1 cellular context compared by ENCODE assay signal in the genomic region with DNA sequence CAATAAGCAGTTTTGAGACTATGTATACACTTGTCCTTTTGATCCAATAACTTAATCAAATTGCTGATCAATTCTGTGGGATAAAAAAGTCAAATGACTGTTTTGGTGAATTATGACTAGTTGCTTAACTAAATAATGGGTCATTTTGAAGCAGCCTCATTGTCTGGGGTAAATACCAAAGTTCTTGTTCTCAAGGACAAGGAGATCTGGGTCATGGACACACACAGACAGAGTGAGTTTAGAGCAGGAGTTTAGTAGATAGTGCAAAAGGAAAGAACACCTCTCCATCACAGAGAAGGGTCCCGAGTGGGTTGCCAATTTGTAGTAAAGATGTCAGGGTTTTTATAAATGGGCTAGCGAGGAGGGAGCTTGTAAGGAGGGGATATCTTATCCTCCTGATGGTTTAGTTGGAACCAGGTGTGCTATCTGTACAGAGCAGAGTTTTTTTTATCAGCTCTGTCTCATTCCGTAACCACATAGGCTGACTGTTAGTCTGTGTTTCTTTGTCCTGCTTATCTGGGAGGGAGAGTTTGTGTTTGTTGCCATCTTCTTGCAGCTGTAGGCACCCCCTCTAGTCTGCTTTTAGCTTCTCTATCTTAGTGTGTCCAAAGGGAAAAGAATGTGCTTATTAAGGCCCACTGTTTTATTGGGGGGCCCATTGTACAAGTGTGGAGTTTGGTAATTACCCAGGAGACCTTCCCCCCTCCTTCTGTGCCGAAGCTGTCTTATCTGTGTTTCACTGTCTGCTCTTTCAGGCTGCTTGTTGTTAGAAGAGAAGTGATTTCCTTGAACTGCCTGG.
TF ChIP-seq lines count a peak whose summit lies in the region.

No MANE protein-coding gene starts in this region.

TF ChIP-seq in K562, 482 proteins besides CTCF, POLR2A, EP300 and RAD21 (continued from another document and continues in another):
- TF ChIP-seq, protein P1, sequence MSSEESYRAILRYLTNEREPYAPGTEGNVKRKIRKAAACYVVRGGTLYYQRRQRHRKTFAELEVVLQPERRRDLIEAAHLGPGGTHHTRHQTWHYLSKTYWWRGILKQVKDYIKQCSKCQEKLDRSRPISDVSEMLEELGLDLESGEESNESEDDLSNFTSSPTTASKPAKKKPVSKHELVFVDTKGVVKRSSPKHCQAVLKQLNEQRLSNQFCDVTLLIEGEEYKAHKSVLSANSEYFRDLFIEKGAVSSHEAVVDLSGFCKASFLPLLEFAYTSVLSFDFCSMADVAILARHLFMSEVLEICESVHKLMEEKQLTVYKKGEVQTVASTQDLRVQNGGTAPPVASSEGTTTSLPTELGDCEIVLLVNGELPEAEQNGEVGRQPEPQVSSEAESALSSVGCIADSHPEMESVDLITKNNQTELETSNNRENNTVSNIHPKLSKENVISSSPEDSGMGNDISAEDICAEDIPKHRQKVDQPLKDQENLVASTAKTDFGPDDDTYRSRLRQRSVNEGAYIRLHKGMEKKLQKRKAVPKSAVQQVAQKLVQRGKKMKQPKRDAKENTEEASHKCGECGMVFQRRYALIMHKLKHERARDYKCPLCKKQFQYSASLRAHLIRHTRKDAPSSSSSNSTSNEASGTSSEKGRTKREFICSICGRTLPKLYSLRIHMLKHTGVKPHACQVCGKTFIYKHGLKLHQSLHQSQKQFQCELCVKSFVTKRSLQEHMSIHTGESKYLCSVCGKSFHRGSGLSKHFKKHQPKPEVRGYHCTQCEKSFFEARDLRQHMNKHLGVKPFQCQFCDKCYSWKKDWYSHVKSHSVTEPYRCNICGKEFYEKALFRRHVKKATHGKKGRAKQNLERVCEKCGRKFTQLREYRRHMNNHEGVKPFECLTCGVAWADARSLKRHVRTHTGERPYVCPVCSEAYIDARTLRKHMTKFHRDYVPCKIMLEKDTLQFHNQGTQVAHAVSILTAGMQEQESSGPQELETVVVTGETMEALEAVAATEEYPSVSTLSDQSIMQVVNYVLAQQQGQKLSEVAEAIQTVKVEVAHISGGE (CRISPR knock-in tag; IDR thresholded peaks at IDR 0.05), result peak in 1 of 3 experiments; percentile 85; a peak in 2 of 6 replicates
- TF ChIP-seq ELF1 (tag; IDR thresholded peaks at IDR 0.05), result no peak
- TF ChIP-seq PTTG1 (tag; IDR thresholded peaks at IDR 0.05; ENCODE audit: low read depth), result no peak
- TF ChIP-seq, protein P2, sequence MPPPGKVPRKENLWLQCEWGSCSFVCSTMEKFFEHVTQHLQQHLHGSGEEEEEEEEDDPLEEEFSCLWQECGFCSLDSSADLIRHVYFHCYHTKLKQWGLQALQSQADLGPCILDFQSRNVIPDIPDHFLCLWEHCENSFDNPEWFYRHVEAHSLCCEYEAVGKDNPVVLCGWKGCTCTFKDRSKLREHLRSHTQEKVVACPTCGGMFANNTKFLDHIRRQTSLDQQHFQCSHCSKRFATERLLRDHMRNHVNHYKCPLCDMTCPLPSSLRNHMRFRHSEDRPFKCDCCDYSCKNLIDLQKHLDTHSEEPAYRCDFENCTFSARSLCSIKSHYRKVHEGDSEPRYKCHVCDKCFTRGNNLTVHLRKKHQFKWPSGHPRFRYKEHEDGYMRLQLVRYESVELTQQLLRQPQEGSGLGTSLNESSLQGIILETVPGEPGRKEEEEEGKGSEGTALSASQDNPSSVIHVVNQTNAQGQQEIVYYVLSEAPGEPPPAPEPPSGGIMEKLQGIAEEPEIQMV (tag; conservative IDR thresholded peaks at IDR 0.05; ENCODE audit: low read depth), result no peak
- TF ChIP-seq CSDE1 (IDR thresholded peaks at IDR 0.05), result no peak
- peak; percentile 94 for TF ChIP-seq DMBX1 (CRISPR knock-in tag; IDR thresholded peaks at IDR 0.05; ENCODE audit: borderline replicate concordance)
- peak; percentile 44; the same call in 1 of the 2 replicates for TF ChIP-seq TOE1 (IDR thresholded peaks at IDR 0.05; ENCODE audit: borderline replicate concordance)
- TF ChIP-seq TOE1 (CRISPR knock-in tag; IDR thresholded peaks at IDR 0.05; ENCODE audit: borderline replicate concordance, low read depth), result no peak
- peak; percentile 83 for TF ChIP-seq ZKSCAN8 (CRISPR knock-in tag; IDR thresholded peaks at IDR 0.05)
- TF ChIP-seq, protein P3, sequence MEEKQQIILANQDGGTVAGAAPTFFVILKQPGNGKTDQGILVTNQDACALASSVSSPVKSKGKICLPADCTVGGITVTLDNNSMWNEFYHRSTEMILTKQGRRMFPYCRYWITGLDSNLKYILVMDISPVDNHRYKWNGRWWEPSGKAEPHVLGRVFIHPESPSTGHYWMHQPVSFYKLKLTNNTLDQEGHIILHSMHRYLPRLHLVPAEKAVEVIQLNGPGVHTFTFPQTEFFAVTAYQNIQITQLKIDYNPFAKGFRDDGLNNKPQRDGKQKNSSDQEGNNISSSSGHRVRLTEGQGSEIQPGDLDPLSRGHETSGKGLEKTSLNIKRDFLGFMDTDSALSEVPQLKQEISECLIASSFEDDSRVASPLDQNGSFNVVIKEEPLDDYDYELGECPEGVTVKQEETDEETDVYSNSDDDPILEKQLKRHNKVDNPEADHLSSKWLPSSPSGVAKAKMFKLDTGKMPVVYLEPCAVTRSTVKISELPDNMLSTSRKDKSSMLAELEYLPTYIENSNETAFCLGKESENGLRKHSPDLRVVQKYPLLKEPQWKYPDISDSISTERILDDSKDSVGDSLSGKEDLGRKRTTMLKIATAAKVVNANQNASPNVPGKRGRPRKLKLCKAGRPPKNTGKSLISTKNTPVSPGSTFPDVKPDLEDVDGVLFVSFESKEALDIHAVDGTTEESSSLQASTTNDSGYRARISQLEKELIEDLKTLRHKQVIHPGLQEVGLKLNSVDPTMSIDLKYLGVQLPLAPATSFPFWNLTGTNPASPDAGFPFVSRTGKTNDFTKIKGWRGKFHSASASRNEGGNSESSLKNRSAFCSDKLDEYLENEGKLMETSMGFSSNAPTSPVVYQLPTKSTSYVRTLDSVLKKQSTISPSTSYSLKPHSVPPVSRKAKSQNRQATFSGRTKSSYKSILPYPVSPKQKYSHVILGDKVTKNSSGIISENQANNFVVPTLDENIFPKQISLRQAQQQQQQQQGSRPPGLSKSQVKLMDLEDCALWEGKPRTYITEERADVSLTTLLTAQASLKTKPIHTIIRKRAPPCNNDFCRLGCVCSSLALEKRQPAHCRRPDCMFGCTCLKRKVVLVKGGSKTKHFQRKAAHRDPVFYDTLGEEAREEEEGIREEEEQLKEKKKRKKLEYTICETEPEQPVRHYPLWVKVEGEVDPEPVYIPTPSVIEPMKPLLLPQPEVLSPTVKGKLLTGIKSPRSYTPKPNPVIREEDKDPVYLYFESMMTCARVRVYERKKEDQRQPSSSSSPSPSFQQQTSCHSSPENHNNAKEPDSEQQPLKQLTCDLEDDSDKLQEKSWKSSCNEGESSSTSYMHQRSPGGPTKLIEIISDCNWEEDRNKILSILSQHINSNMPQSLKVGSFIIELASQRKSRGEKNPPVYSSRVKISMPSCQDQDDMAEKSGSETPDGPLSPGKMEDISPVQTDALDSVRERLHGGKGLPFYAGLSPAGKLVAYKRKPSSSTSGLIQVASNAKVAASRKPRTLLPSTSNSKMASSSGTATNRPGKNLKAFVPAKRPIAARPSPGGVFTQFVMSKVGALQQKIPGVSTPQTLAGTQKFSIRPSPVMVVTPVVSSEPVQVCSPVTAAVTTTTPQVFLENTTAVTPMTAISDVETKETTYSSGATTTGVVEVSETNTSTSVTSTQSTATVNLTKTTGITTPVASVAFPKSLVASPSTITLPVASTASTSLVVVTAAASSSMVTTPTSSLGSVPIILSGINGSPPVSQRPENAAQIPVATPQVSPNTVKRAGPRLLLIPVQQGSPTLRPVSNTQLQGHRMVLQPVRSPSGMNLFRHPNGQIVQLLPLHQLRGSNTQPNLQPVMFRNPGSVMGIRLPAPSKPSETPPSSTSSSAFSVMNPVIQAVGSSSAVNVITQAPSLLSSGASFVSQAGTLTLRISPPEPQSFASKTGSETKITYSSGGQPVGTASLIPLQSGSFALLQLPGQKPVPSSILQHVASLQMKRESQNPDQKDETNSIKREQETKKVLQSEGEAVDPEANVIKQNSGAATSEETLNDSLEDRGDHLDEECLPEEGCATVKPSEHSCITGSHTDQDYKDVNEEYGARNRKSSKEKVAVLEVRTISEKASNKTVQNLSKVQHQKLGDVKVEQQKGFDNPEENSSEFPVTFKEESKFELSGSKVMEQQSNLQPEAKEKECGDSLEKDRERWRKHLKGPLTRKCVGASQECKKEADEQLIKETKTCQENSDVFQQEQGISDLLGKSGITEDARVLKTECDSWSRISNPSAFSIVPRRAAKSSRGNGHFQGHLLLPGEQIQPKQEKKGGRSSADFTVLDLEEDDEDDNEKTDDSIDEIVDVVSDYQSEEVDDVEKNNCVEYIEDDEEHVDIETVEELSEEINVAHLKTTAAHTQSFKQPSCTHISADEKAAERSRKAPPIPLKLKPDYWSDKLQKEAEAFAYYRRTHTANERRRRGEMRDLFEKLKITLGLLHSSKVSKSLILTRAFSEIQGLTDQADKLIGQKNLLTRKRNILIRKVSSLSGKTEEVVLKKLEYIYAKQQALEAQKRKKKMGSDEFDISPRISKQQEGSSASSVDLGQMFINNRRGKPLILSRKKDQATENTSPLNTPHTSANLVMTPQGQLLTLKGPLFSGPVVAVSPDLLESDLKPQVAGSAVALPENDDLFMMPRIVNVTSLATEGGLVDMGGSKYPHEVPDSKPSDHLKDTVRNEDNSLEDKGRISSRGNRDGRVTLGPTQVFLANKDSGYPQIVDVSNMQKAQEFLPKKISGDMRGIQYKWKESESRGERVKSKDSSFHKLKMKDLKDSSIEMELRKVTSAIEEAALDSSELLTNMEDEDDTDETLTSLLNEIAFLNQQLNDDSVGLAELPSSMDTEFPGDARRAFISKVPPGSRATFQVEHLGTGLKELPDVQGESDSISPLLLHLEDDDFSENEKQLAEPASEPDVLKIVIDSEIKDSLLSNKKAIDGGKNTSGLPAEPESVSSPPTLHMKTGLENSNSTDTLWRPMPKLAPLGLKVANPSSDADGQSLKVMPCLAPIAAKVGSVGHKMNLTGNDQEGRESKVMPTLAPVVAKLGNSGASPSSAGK (IDR thresholded peaks at IDR 0.05), result no peak; the same call in 1 of the 2 replicates
- TF ChIP-seq THRAP3 (IDR thresholded peaks at IDR 0.05; ENCODE audit: borderline replicate concordance), result no peak
- TF ChIP-seq, protein P4, sequence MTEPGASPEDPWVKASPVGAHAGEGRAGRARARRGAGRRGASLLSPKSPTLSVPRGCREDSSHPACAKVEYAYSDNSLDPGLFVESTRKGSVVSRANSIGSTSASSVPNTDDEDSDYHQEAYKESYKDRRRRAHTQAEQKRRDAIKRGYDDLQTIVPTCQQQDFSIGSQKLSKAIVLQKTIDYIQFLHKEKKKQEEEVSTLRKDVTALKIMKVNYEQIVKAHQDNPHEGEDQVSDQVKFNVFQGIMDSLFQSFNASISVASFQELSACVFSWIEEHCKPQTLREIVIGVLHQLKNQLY (CRISPR knock-in tag; conservative IDR thresholded peaks at IDR 0.05), result no peak
- no peak for TF ChIP-seq ZSCAN29 (IDR thresholded peaks at IDR 0.05)
- TF ChIP-seq PML (IDR thresholded peaks at IDR 0.05; ENCODE audit: low read length), result peak; percentile 99
- no peak for TF ChIP-seq ZNF696 (CRISPR knock-in tag; conservative IDR thresholded peaks at IDR 0.05)
- no peak; the same call in 1 of the 2 replicates for TF ChIP-seq GABPB1 (CRISPR knock-in tag; IDR thresholded peaks at IDR 0.05)
- no peak for TF ChIP-seq ZNF146 (CRISPR knock-in tag; IDR thresholded peaks at IDR 0.05; ENCODE audit: unreplicated experiment)
- TF ChIP-seq, protein P5, sequence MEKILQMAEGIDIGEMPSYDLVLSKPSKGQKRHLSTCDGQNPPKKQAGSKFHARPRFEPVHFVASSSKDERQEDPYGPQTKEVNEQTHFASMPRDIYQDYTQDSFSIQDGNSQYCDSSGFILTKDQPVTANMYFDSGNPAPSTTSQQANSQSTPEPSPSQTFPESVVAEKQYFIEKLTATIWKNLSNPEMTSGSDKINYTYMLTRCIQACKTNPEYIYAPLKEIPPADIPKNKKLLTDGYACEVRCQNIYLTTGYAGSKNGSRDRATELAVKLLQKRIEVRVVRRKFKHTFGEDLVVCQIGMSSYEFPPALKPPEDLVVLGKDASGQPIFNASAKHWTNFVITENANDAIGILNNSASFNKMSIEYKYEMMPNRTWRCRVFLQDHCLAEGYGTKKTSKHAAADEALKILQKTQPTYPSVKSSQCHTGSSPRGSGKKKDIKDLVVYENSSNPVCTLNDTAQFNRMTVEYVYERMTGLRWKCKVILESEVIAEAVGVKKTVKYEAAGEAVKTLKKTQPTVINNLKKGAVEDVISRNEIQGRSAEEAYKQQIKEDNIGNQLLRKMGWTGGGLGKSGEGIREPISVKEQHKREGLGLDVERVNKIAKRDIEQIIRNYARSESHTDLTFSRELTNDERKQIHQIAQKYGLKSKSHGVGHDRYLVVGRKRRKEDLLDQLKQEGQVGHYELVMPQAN (IDR thresholded peaks at IDR 0.05; ENCODE audit: borderline replicate concordance), result no peak
- TF ChIP-seq HNRNPK (IDR thresholded peaks at IDR 0.05; ENCODE audit: low read depth, low read length, poor library complexity, severe bottlenecking), result no peak
- 0 out of 2 replicates have a peak, but pooled peaks have one; percentile 40 for TF ChIP-seq ZNF253 (CRISPR knock-in tag; conservative IDR thresholded peaks at IDR 0.05)
- TF ChIP-seq IRF2 (CRISPR knock-in tag; IDR thresholded peaks at IDR 0.05), result no peak
- TF ChIP-seq, protein P6, sequence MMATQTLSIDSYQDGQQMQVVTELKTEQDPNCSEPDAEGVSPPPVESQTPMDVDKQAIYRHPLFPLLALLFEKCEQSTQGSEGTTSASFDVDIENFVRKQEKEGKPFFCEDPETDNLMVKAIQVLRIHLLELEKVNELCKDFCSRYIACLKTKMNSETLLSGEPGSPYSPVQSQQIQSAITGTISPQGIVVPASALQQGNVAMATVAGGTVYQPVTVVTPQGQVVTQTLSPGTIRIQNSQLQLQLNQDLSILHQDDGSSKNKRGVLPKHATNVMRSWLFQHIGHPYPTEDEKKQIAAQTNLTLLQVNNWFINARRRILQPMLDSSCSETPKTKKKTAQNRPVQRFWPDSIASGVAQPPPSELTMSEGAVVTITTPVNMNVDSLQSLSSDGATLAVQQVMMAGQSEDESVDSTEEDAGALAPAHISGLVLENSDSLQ (IDR thresholded peaks at IDR 0.05), result peak; percentile 64
- TF ChIP-seq, protein P7, sequence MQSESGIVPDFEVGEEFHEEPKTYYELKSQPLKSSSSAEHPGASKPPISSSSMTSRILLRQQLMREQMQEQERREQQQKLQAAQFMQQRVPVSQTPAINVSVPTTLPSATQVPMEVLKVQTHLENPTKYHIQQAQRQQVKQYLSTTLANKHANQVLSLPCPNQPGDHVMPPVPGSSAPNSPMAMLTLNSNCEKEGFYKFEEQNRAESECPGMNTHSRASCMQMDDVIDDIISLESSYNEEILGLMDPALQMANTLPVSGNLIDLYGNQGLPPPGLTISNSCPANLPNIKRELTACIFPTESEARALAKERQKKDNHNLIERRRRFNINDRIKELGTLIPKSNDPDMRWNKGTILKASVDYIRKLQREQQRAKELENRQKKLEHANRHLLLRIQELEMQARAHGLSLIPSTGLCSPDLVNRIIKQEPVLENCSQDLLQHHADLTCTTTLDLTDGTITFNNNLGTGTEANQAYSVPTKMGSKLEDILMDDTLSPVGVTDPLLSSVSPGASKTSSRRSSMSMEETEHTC (IDR thresholded peaks at IDR 0.05), result peak; percentile 60
- no peak for TF ChIP-seq HNRNPL (IDR thresholded peaks at IDR 0.05; ENCODE audit: low read depth, low read length)
- TF ChIP-seq, protein P8, sequence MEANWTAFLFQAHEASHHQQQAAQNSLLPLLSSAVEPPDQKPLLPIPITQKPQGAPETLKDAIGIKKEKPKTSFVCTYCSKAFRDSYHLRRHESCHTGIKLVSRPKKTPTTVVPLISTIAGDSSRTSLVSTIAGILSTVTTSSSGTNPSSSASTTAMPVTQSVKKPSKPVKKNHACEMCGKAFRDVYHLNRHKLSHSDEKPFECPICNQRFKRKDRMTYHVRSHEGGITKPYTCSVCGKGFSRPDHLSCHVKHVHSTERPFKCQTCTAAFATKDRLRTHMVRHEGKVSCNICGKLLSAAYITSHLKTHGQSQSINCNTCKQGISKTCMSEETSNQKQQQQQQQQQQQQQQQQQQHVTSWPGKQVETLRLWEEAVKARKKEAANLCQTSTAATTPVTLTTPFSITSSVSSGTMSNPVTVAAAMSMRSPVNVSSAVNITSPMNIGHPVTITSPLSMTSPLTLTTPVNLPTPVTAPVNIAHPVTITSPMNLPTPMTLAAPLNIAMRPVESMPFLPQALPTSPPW (CRISPR knock-in tag; IDR thresholded peaks at IDR 0.05), result peak; percentile 84
- peak; percentile 96 for TF ChIP-seq NFIC (IDR thresholded peaks at IDR 0.05)
